Comparison of ENCODE assay signal across 8 cellular contexts in genomic region chr11:12086271-12087074, GRCh38. TPM values are rescaled to one million over a fixed set of nuclear protein-coding genes. Genes with fewer than 3 reads are reported as not detected.
DNase-seq lines count a peak whose midpoint lies in the region; ATAC-seq, FAIRE-seq and TF ChIP-seq lines count a peak whose summit lies in the region.

No MANE protein-coding gene starts in this region.

- H3K27me3 Mint-ChIP-seq in stimulated activated naive CD8-positive, alpha-beta T cell treated with anti-CD3 and anti-CD28 coated beads, Interleukin-15, Interleukin-2, amounts not matched to agents 100 ng/mL and 50 ng/mL, for 24 hours = no peaks in the 10 kb centered on the region
- no peaks in the 10 kb centered on the region for H3K27me3 Mint-ChIP-seq in activated T-helper 1 cell treated with anti-CD3 and anti-CD28 coated beads, Interleukin-12 subunit alpha, Interleukin-12 subunit beta, Interleukin-2, Interleukin-4 antibody, amounts not matched to agents 30 ng/mL and 10 ng/mL and 1 ng/mL, durations not matched to agents 14 hours and 24 hours and 36 hours (ENCODE audit: insufficient read depth)

- H3K27me3 ChIP-seq in heart right ventricle = no peaks in the 10 kb centered on the region
- no peaks in the 10 kb centered on the region for H3K27me3 ChIP-seq in small intestine (ENCODE audit: control insufficient read depth in 2 of 2, insufficient read depth in 2 of 2, low read length in 2 of 2)

- H3K4me3 ChIP-seq in heart right ventricle = no peak overlapping the region
- H3K4me3 ChIP-seq in small intestine (ENCODE audit: low read depth in 1 of 2, low read length in 2 of 2) = no peak overlapping the region

- H3K27ac ChIP-seq in heart right ventricle = peak overlapping the region; percentile 68 to 90 (median 86)
- H3K27ac ChIP-seq in small intestine (ENCODE audit: low read depth in 1 of 2, low read length in 1 of 2) = peak overlapping the region; percentile 53 to 93

- H3K4me1 ChIP-seq in heart right ventricle (peaks cover 31 to 68% (median 64%) of the 10 kb centered on the region in 9 donors), small intestine (ENCODE audit: control insufficient read depth in 2 of 2, insufficient read depth in 1 of 2, low read depth in 1 of 2, low read length in 1 of 2) (peaks cover 4 to 22% of the 10 kb centered on the region in 2 donors)

- peaks cover 0 to 4% (median 0%) of the 10 kb centered on the region in 11 donors for H3K9me3 ChIP-seq in heart right ventricle
- H3K9me3 ChIP-seq in small intestine (ENCODE audit: control insufficient read depth, low read depth) = no peaks in the 10 kb centered on the region

- no peak overlapping the region for H3K4me3 Mint-ChIP-seq in stimulated activated naive CD8-positive, alpha-beta T cell treated with anti-CD3 and anti-CD28 coated beads, Interleukin-15, Interleukin-2, amounts not matched to agents 100 ng/mL and 50 ng/mL, for 24 hours
- peak overlapping the region; percentile 52 for H3K4me3 Mint-ChIP-seq in activated T-helper 1 cell treated with anti-CD3 and anti-CD28 coated beads, Interleukin-12 subunit alpha, Interleukin-12 subunit beta, Interleukin-2, Interleukin-4 antibody, amounts not matched to agents 30 ng/mL and 10 ng/mL and 1 ng/mL, durations not matched to agents 14 hours and 24 hours and 36 hours

- H3K36me3 Mint-ChIP-seq in stimulated activated naive CD8-positive, alpha-beta T cell treated with anti-CD3 and anti-CD28 coated beads, Interleukin-15, Interleukin-2, amounts not matched to agents 100 ng/mL and 50 ng/mL, for 24 hours (ENCODE audit: low read depth) = no peaks in the 10 kb centered on the region
- peaks cover 4% of the 10 kb centered on the region for H3K36me3 Mint-ChIP-seq in activated T-helper 1 cell treated with anti-CD3 and anti-CD28 coated beads, Interleukin-12 subunit alpha, Interleukin-12 subunit beta, Interleukin-2, Interleukin-4 antibody, amounts not matched to agents 30 ng/mL and 10 ng/mL and 1 ng/mL, durations not matched to agents 14 hours and 24 hours and 36 hours (ENCODE audit: low read depth)

- peak overlapping the region; percentile 69 for H3K27ac Mint-ChIP-seq in stimulated activated naive CD8-positive, alpha-beta T cell treated with anti-CD3 and anti-CD28 coated beads, Interleukin-15, Interleukin-2, amounts not matched to agents 100 ng/mL and 50 ng/mL, for 24 hours
- peak overlapping the region; percentile 85 for H3K27ac Mint-ChIP-seq in activated T-helper 1 cell treated with anti-CD3 and anti-CD28 coated beads, Interleukin-12 subunit alpha, Interleukin-12 subunit beta, Interleukin-2, Interleukin-4 antibody, amounts not matched to agents 30 ng/mL and 10 ng/mL and 1 ng/mL, durations not matched to agents 14 hours and 24 hours and 36 hours

- H3K36me3 ChIP-seq in heart right ventricle (no peaks in the 10 kb centered on the region), small intestine (ENCODE audit: control insufficient read depth in 2 of 2, insufficient read depth in 2 of 2, low read length in 2 of 2) (no peaks in the 10 kb centered on the region)

- H3K9me3 Mint-ChIP-seq in stimulated activated naive CD8-positive, alpha-beta T cell treated with anti-CD3 and anti-CD28 coated beads, Interleukin-15, Interleukin-2, amounts not matched to agents 100 ng/mL and 50 ng/mL, for 24 hours = peaks cover 3% of the 10 kb centered on the region
- no peaks in the 10 kb centered on the region for H3K9me3 Mint-ChIP-seq in activated T-helper 1 cell treated with anti-CD3 and anti-CD28 coated beads, Interleukin-12 subunit alpha, Interleukin-12 subunit beta, Interleukin-2, Interleukin-4 antibody, amounts not matched to agents 30 ng/mL and 10 ng/mL and 1 ng/mL, durations not matched to agents 14 hours and 24 hours and 36 hours

- H3K4me1 Mint-ChIP-seq in stimulated activated naive CD8-positive, alpha-beta T cell treated with anti-CD3 and anti-CD28 coated beads, Interleukin-15, Interleukin-2, amounts not matched to agents 100 ng/mL and 50 ng/mL, for 24 hours (ENCODE audit: low read depth) = peaks cover 61% of the 10 kb centered on the region
- H3K4me1 Mint-ChIP-seq in activated T-helper 1 cell treated with anti-CD3 and anti-CD28 coated beads, Interleukin-12 subunit alpha, Interleukin-12 subunit beta, Interleukin-2, Interleukin-4 antibody, amounts not matched to agents 30 ng/mL and 10 ng/mL and 1 ng/mL, durations not matched to agents 14 hours and 24 hours and 36 hours (ENCODE audit: low read depth) = peaks cover 69% of the 10 kb centered on the region

- DNase-seq in stimulated activated naive CD8-positive, alpha-beta T cell treated with anti-CD3 and anti-CD28 coated beads, Interleukin-15, Interleukin-2, amounts not matched to agents 100 U/mL and 50 U/mL, for 24 hours = no peak
- no peak for DNase-seq in activated T-helper 1 cell treated with anti-CD3 and anti-CD28 coated beads, Interleukin-12 subunit alpha, Interleukin-12 subunit beta, Interleukin-2, Interleukin-4 antibody, amounts not matched to agents 30 ng/mL and 10 ng/mL and 1 ng/mL, durations not matched to agents 14 hours and 24 hours and 36 hours (ENCODE audit: low spot score)
- DNase-seq in heart right ventricle = peak; percentile 45 to 76
- no peak for DNase-seq in small intestine
- DNase-seq in NCI-H1417 (lab: John Stamatoyannopoulos, UW) = no peak

- WGBS in heart right ventricle, 2 donors = 8 to 10% methylated on average over 3 of the region's 3 CpGs
- 22 to 50% (median 32%) methylated on average over 3 of the region's 3 CpGs for WGBS in small intestine, 3 donors

- no peak for TF ChIP-seq CTCF in heart right ventricle (IDR thresholded peaks at IDR 0.05)

- no peak for ATAC-seq in stimulated activated naive CD8-positive, alpha-beta T cell treated with anti-CD3 and anti-CD28 coated beads, Interleukin-15, Interleukin-2, amounts not matched to agents 100 U/mL and 50 U/mL, for 24 hours
- ATAC-seq in heart right ventricle = peak; percentile 86 to 93 (median 90)
- ATAC-seq in HG03521 (IDR thresholded peaks at IDR 0.05; ENCODE audit: unreplicated experiment) = no peak
- ATAC-seq in HG02571 (IDR thresholded peaks at IDR 0.05; ENCODE audit: unreplicated experiment) = no peak

- no peak for FAIRE-seq in small intestine (lab: Jason Lieb, UNC)

- intact Hi-C loops in activated T-helper 1 cell treated with anti-CD3 and anti-CD28 coated beads, Interleukin-12 subunit alpha, Interleukin-12 subunit beta, Interleukin-2, Interleukin-4 antibody, amounts not matched to agents 30 ng/mL and 10 ng/mL and 1 ng/mL, durations not matched to agents 14 hours and 24 hours and 36 hours (cut with micrococcal nuclease) = loop anchor here (1.0 to 2.0 kb wide), 3 partner anchors 24 to 150 kb away; partner anchors contain the start of gene MICAL2
- intact Hi-C loops in heart right ventricle (cut with DNase I) = loop anchor here in 7 of 10 donors (2.0 to 5.0 kb wide), 4 partner anchors 24 to 196 kb away; partner anchors contain the start of gene MICAL2 (in 1 of the 7)

RNA-seq across cellular contexts. Expression of gene MICAL2, which starts 23.9 kb away (rescaled TPM):
- total RNA-seq in activated T-helper 1 cell treated with anti-CD3 and anti-CD28 coated beads, Interleukin-12 subunit alpha, Interleukin-12 subunit beta, Interleukin-2, Interleukin-4 antibody, amounts not matched to agents 30 ng/mL and 10 ng/mL and 1 ng/mL, durations not matched to agents 14 hours and 24 hours and 36 hours = 595 and 619 TPM in 2 replicates
- 10 to 100 TPM; 38.1 to 95.7 (median 72.7) TPM for total RNA-seq in heart right ventricle
- polyA plus RNA-seq in heart right ventricle (10 to 100 TPM; 32.5 to 57.9 TPM), small intestine (10 to 100 TPM; 15.9 to 29.1 (median 22.2) TPM)

Comparison
In these comparisons a context has a peak if more than half of its experiments do, and no peak if none do; other contexts are left out.
1. ATAC-seq: peak in heart right ventricle (8 of 8); none in stimulated activated naive CD8-positive, alpha-beta T cell treated with anti-CD3 and anti-CD28 coated beads, Interleukin-15, Interleukin-2, amounts not matched to agents 100 U/mL and 50 U/mL, for 24 hours (single experiment), HG03521 (single experiment) and HG02571 (single experiment).
2. DNase-seq: peak in heart right ventricle (2 of 2); none in stimulated activated naive CD8-positive, alpha-beta T cell treated with anti-CD3 and anti-CD28 coated beads, Interleukin-15, Interleukin-2, amounts not matched to agents 100 U/mL and 50 U/mL, for 24 hours (single experiment), activated T-helper 1 cell treated with anti-CD3 and anti-CD28 coated beads, Interleukin-12 subunit alpha, Interleukin-12 subunit beta, Interleukin-2, Interleukin-4 antibody, amounts not matched to agents 30 ng/mL and 10 ng/mL and 1 ng/mL, durations not matched to agents 14 hours and 24 hours and 36 hours (single experiment), small intestine (single experiment) and NCI-H1417 (0 of 3).